ENCODE assay signal across 9 cellular contexts in the genomic region with DNA sequence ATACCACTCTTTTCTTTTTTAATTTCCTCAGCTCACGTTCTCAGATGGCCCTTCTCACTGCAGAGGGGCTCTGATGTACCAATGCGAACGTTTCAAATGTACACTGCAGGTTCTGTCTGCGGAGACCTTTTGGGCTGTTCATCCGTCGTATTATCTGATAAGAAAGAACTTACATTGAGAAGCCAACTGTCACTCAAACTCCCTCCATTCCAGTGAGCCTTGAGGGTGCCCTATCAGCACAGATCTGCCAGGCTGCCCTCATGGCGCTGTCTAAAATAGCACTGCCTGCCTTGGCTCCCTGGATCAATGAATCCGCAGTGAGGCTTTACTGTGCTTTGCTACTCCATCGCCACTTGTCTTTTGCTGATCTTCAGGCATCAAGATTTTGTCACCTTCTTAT.
"Had no signal": no experiment of that assay in that cellular context is flagged by ENCODE, and none has a peak within 500 bp of the region (broad histone marks: within the 10 kb centered on the region; RNA-seq: fewer than 3 reads in every experiment).

No MANE protein-coding gene starts in this region.

- H3K9me3 ChIP-seq: HAP-1 had no signal

- H3K4me2 ChIP-seq: KMS-11 had no signal

- H3K9ac ChIP-seq: GM23248, KMS-11 had no signal

- H3K9me3 Mint-ChIP-seq: HFFc6 had no signal

- H3K4me3 Mint-ChIP-seq: HFFc6 had no signal

- H3K4me1 ChIP-seq: HAP-1 had no signal

- DNase-seq: GM23248, H7, HFFc6, KBM-7 had no signal

- ATAC-seq: HCT116, HepG2 had no signal

- H3K27ac ChIP-seq: GM23248, HL-60, KMS-11 had no signal

- H3K36me3 ChIP-seq: HAP-1 had no signal

- H3K4me3 ChIP-seq: GM23248, HAP-1 had no signal

- H2AFZ ChIP-seq: GM23248 had no signal

- H3K27ac Mint-ChIP-seq: HFFc6 had no signal

- FAIRE-seq: HepG2 had no signal
